In the genomic region with DNA sequence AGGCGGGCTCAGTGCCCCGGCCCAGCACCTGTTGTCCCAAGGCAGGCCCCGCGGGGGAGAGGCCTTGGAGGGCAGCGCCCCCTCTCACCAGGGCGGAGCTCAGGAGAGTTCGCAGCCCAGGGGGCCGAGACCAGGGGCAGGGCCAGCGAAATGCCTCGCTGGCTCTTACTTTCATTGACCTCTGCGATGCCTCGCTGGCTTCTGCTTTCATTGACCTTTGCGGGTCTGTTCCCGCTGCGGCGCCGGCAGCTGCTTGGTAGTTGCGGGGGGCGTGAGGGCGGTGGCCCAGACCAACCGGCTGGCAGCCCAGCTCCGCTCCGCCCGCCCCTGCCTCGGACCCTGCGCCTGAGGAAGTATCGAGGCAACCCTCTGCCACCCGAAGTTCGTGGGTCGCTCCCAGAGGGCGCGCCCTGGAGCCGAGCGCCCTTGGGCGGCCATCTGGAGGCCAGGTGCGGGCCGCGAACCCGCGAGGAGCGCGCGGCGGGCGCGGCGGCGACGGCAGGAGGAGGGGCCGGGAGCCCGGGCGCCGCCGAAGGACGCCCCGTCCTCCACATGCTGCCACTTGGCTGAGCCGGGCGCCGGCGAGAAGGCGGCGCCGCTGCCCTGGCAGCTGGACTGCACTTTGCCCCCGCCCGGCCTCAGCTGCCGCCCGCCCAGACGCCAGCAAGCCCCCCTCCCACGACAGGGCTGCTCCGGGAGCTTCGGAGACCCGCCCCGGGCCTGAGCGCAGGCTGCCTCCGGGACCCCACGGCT, we compare ENCODE assay signal across 1 cellular context.
TF ChIP-seq lines count a peak whose summit lies in the region.

No MANE protein-coding gene starts in this region.

TF ChIP-seq in GM12878, 131 proteins besides CTCF, POLR2A, EP300 and RAD21 (continued from another document and continues in another):
- TF ChIP-seq, protein P1, sequence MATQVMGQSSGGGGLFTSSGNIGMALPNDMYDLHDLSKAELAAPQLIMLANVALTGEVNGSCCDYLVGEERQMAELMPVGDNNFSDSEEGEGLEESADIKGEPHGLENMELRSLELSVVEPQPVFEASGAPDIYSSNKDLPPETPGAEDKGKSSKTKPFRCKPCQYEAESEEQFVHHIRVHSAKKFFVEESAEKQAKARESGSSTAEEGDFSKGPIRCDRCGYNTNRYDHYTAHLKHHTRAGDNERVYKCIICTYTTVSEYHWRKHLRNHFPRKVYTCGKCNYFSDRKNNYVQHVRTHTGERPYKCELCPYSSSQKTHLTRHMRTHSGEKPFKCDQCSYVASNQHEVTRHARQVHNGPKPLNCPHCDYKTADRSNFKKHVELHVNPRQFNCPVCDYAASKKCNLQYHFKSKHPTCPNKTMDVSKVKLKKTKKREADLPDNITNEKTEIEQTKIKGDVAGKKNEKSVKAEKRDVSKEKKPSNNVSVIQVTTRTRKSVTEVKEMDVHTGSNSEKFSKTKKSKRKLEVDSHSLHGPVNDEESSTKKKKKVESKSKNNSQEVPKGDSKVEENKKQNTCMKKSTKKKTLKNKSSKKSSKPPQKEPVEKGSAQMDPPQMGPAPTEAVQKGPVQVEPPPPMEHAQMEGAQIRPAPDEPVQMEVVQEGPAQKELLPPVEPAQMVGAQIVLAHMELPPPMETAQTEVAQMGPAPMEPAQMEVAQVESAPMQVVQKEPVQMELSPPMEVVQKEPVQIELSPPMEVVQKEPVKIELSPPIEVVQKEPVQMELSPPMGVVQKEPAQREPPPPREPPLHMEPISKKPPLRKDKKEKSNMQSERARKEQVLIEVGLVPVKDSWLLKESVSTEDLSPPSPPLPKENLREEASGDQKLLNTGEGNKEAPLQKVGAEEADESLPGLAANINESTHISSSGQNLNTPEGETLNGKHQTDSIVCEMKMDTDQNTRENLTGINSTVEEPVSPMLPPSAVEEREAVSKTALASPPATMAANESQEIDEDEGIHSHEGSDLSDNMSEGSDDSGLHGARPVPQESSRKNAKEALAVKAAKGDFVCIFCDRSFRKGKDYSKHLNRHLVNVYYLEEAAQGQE (IDR thresholded peaks at IDR 0.05; ENCODE audit: low read depth, low read length), result no peak
- TF ChIP-seq ASH2L (IDR thresholded peaks at IDR 0.05; ENCODE audit: borderline replicate concordance, low read depth) (no peak), ZSCAN29 (IDR thresholded peaks at IDR 0.05) (no peak), NR2F1 (conservative IDR thresholded peaks at IDR 0.05) (peak; percentile 85), MYB (IDR thresholded peaks at IDR 0.05; ENCODE audit: borderline replicate concordance, low read depth, low read length) (no peak), HSF1 (IDR thresholded peaks at IDR 0.05; ENCODE audit: low read depth, low read length) (no peak), SPI1 (IDR thresholded peaks at IDR 0.05; ENCODE audit: borderline replicate concordance, insufficient read depth, low read depth, low read length) (no peak), TCF12 (IDR thresholded peaks at IDR 0.05; ENCODE audit: low read depth, low read length) (no peak), MEF2A (IDR thresholded peaks at IDR 0.05; ENCODE audit: insufficient read depth, low read depth, low read length) (no peak), SREBF2 (IDR thresholded peaks at IDR 0.05; ENCODE audit: low read length) (no peak), PAX8 (IDR thresholded peaks at IDR 0.05) (no peak), ZNF207 (IDR thresholded peaks at IDR 0.05; ENCODE audit: borderline replicate concordance) (no peak), IKZF2 (IDR thresholded peaks at IDR 0.05) (peak in 1 of 2 experiments; percentile 56; a peak in 1 of 4 replicates), STAT1 (conservative IDR thresholded peaks at IDR 0.05) (no peak), SMAD1 (IDR thresholded peaks at IDR 0.05; ENCODE audit: low read depth, partially characterized antibody) (no peak), BRCA1 (IDR thresholded peaks at IDR 0.05; ENCODE audit: low read depth, low read length) (no peak), JUND (IDR thresholded peaks at IDR 0.05; ENCODE audit: low read depth, low read length) (no peak), SMC3 (IDR thresholded peaks at IDR 0.05; ENCODE audit: borderline replicate concordance, low read length) (no peak; the same call in 1 of the 2 replicates), ZNF217 (IDR thresholded peaks at IDR 0.05) (no peak), SP1 (IDR thresholded peaks at IDR 0.05; ENCODE audit: low read depth, low read length) (no peak), LARP7 (IDR thresholded peaks at IDR 0.05) (peak; percentile 79; the same call in 1 of the 2 replicates), ZNF384 (IDR thresholded peaks at IDR 0.05; ENCODE audit: borderline replicate concordance, low read depth, low read length) (no peak), SUZ12 (IDR thresholded peaks at IDR 0.05; ENCODE audit: unreplicated experiment) (no peak), DPF2 (IDR thresholded peaks at IDR 0.05) (peak; percentile 73; the same call in 1 of the 2 replicates), FOXK2 (IDR thresholded peaks at IDR 0.05) (no peak), ZNF274 (IDR thresholded peaks at IDR 0.05; ENCODE audit: insufficient read depth, insufficient read length) (no peak), HDAC2 (IDR thresholded peaks at IDR 0.05) (no peak), GABPA (IDR thresholded peaks at IDR 0.05; ENCODE audit: low read depth) (no peak), SUPT20H (IDR thresholded peaks at IDR 0.05; ENCODE audit: borderline replicate concordance, control insufficient read depth, low read depth, low read length) (no peak), HDAC6 (IDR thresholded peaks at IDR 0.05; ENCODE audit: unreplicated experiment) (no peak), CBFB (IDR thresholded peaks at IDR 0.05; ENCODE audit: low read depth) (no peak), NFIC (IDR thresholded peaks at IDR 0.05; ENCODE audit: low read depth, low read length) (no peak)
- TF ChIP-seq, protein P2, sequence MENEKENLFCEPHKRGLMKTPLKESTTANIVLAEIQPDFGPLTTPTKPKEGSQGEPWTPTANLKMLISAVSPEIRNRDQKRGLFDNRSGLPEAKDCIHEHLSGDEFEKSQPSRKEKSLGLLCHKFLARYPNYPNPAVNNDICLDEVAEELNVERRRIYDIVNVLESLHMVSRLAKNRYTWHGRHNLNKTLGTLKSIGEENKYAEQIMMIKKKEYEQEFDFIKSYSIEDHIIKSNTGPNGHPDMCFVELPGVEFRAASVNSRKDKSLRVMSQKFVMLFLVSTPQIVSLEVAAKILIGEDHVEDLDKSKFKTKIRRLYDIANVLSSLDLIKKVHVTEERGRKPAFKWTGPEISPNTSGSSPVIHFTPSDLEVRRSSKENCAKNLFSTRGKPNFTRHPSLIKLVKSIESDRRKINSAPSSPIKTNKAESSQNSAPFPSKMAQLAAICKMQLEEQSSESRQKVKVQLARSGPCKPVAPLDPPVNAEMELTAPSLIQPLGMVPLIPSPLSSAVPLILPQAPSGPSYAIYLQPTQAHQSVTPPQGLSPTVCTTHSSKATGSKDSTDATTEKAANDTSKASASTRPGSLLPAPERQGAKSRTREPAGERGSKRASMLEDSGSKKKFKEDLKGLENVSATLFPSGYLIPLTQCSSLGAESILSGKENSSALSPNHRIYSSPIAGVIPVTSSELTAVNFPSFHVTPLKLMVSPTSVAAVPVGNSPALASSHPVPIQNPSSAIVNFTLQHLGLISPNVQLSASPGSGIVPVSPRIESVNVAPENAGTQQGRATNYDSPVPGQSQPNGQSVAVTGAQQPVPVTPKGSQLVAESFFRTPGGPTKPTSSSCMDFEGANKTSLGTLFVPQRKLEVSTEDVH (IDR thresholded peaks at IDR 0.05; ENCODE audit: low read depth, partially characterized antibody), result no peak
- TF ChIP-seq, protein P3, sequence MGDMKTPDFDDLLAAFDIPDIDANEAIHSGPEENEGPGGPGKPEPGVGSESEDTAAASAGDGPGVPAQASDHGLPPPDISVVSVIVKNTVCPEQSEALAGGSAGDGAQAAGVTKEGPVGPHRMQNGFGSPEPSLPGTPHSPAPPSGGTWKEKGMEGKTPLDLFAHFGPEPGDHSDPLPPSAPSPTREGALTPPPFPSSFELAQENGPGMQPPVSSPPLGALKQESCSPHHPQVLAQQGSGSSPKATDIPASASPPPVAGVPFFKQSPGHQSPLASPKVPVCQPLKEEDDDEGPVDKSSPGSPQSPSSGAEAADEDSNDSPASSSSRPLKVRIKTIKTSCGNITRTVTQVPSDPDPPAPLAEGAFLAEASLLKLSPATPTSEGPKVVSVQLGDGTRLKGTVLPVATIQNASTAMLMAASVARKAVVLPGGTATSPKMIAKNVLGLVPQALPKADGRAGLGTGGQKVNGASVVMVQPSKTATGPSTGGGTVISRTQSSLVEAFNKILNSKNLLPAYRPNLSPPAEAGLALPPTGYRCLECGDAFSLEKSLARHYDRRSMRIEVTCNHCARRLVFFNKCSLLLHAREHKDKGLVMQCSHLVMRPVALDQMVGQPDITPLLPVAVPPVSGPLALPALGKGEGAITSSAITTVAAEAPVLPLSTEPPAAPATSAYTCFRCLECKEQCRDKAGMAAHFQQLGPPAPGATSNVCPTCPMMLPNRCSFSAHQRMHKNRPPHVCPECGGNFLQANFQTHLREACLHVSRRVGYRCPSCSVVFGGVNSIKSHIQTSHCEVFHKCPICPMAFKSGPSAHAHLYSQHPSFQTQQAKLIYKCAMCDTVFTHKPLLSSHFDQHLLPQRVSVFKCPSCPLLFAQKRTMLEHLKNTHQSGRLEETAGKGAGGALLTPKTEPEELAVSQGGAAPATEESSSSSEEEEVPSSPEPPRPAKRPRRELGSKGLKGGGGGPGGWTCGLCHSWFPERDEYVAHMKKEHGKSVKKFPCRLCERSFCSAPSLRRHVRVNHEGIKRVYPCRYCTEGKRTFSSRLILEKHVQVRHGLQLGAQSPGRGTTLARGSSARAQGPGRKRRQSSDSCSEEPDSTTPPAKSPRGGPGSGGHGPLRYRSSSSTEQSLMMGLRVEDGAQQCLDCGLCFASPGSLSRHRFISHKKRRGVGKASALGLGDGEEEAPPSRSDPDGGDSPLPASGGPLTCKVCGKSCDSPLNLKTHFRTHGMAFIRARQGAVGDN (IDR thresholded peaks at IDR 0.05), result peak; percentile 8; the same call in 1 of the 2 replicates
- TF ChIP-seq, protein P4, sequence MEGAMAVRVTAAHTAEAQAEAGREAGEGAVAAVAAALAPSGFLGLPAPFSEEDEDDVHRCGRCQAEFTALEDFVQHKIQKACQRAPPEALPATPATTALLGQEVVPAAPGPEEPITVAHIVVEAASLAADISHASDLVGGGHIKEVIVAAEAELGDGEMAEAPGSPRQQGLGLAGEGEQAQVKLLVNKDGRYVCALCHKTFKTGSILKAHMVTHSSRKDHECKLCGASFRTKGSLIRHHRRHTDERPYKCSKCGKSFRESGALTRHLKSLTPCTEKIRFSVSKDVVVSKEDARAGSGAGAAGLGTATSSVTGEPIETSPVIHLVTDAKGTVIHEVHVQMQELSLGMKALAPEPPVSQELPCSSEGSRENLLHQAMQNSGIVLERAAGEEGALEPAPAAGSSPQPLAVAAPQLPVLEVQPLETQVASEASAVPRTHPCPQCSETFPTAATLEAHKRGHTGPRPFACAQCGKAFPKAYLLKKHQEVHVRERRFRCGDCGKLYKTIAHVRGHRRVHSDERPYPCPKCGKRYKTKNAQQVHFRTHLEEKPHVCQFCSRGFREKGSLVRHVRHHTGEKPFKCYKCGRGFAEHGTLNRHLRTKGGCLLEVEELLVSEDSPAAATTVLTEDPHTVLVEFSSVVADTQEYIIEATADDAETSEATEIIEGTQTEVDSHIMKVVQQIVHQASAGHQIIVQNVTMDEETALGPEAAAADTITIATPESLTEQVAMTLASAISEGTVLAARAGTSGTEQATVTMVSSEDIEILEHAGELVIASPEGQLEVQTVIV (IDR thresholded peaks at IDR 0.05; ENCODE audit: borderline replicate concordance, partially characterized antibody), result no peak
- TF ChIP-seq, protein P5, sequence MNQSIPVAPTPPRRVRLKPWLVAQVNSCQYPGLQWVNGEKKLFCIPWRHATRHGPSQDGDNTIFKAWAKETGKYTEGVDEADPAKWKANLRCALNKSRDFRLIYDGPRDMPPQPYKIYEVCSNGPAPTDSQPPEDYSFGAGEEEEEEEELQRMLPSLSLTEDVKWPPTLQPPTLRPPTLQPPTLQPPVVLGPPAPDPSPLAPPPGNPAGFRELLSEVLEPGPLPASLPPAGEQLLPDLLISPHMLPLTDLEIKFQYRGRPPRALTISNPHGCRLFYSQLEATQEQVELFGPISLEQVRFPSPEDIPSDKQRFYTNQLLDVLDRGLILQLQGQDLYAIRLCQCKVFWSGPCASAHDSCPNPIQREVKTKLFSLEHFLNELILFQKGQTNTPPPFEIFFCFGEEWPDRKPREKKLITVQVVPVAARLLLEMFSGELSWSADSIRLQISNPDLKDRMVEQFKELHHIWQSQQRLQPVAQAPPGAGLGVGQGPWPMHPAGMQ (IDR thresholded peaks at IDR 0.05; ENCODE audit: borderline replicate concordance), result no peak
- TF ChIP-seq, protein P6, sequence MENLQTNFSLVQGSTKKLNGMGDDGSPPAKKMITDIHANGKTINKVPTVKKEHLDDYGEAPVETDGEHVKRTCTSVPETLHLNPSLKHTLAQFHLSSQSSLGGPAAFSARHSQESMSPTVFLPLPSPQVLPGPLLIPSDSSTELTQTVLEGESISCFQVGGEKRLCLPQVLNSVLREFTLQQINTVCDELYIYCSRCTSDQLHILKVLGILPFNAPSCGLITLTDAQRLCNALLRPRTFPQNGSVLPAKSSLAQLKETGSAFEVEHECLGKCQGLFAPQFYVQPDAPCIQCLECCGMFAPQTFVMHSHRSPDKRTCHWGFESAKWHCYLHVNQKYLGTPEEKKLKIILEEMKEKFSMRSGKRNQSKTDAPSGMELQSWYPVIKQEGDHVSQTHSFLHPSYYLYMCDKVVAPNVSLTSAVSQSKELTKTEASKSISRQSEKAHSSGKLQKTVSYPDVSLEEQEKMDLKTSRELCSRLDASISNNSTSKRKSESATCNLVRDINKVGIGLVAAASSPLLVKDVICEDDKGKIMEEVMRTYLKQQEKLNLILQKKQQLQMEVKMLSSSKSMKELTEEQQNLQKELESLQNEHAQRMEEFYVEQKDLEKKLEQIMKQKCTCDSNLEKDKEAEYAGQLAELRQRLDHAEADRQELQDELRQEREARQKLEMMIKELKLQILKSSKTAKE (IDR thresholded peaks at IDR 0.05; ENCODE audit: low read depth, poor library complexity, severe bottlenecking), result no peak
- TF ChIP-seq, protein P7, sequence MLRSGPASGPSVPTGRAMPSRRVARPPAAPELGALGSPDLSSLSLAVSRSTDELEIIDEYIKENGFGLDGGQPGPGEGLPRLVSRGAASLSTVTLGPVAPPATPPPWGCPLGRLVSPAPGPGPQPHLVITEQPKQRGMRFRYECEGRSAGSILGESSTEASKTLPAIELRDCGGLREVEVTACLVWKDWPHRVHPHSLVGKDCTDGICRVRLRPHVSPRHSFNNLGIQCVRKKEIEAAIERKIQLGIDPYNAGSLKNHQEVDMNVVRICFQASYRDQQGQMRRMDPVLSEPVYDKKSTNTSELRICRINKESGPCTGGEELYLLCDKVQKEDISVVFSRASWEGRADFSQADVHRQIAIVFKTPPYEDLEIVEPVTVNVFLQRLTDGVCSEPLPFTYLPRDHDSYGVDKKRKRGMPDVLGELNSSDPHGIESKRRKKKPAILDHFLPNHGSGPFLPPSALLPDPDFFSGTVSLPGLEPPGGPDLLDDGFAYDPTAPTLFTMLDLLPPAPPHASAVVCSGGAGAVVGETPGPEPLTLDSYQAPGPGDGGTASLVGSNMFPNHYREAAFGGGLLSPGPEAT (IDR thresholded peaks at IDR 0.05; ENCODE audit: low read depth), result no peak
